1 cellular context compared by ENCODE assay signal in genomic region chr1:82161651-82162238, GRCh38.
A peak's percentile ranks its signal among the peaks of the same experiment; 100 is the strongest.
TF ChIP-seq lines count a peak whose summit lies in the region.

No MANE protein-coding gene starts in this region.

TF ChIP-seq in GM12878, 131 proteins besides CTCF, POLR2A, EP300 and RAD21 (continued from another document):
- TF ChIP-seq BHLHE40 (IDR thresholded peaks at IDR 0.05; ENCODE audit: borderline replicate concordance in 1 of 2, low read depth in 2 of 2, low read length in 1 of 2) (peak in 1 of 2 experiments; percentile 50; a peak in 1 of 4 replicates), MTA2 (IDR thresholded peaks at IDR 0.05; ENCODE audit: low read depth) (peak; percentile 91), NRF1 (conservative IDR thresholded peaks at IDR 0.05; ENCODE audit: low read depth, low read length) (no peak), RELB (IDR thresholded peaks at IDR 0.05; ENCODE audit: low read depth) (peak; percentile 61), BMI1 (IDR thresholded peaks at IDR 0.05; ENCODE audit: borderline replicate concordance) (peak; percentile 59), ZSCAN29 (IDR thresholded peaks at IDR 0.05) (0 out of 2 replicates have a peak, but pooled peaks have one; percentile 32), ZBTB33 (IDR thresholded peaks at IDR 0.05) (peak; percentile 57; the same call in 1 of the 2 replicates), IKZF2 (IDR thresholded peaks at IDR 0.05) (peak; percentile 72 to 76), BCL11A (IDR thresholded peaks at IDR 0.05; ENCODE audit: low read depth, low read length) (0 out of 2 replicates have a peak, but pooled peaks have one; percentile 27), ATF3 (IDR thresholded peaks at IDR 0.05; ENCODE audit: borderline replicate concordance, extremely low read depth, low read depth, low read length) (no peak), NR2F1 (conservative IDR thresholded peaks at IDR 0.05) (peak; percentile 53; the same call in 1 of the 2 replicates), ZNF687 (IDR thresholded peaks at IDR 0.05) (0 out of 2 replicates have a peak, but pooled peaks have one; percentile 41), EED (IDR thresholded peaks at IDR 0.05; ENCODE audit: low read depth) (no peak), MTA3 (IDR thresholded peaks at IDR 0.05; ENCODE audit: borderline replicate concordance, low read length) (no peak), MEF2B (IDR thresholded peaks at IDR 0.05; ENCODE audit: partially characterized antibody, poor library complexity, severe bottlenecking) (peak; percentile 19), POU2F2 (IDR thresholded peaks at IDR 0.05; ENCODE audit: borderline replicate concordance, low read depth, low read length) (no peak), ETV6 (conservative IDR thresholded peaks at IDR 0.05 in 1 of 2, IDR thresholded peaks at IDR 0.05 in 1 of 2; ENCODE audit: borderline replicate concordance in 1 of 2, low read depth in 1 of 2) (peak in 1 of 2 experiments; percentile 40; a peak in 1 of 4 replicates), HDAC6 (IDR thresholded peaks at IDR 0.05; ENCODE audit: unreplicated experiment) (no peak), PKNOX1 (IDR thresholded peaks at IDR 0.05) (peak; percentile 56), STAT1 (conservative IDR thresholded peaks at IDR 0.05) (no peak), ATF7 (IDR thresholded peaks at IDR 0.05; ENCODE audit: low read depth) (peak; percentile 59), SIX5 (IDR thresholded peaks at IDR 0.05; ENCODE audit: low read depth, low read length, severe bottlenecking) (no peak), SRF (IDR thresholded peaks at IDR 0.05; ENCODE audit: low read depth in 2 of 2, low read length in 2 of 2) (no peak), RB1 (IDR thresholded peaks at IDR 0.05; ENCODE audit: borderline replicate concordance) (no peak), CHD2 (IDR thresholded peaks at IDR 0.05; ENCODE audit: borderline replicate concordance, low read depth, low read length) (no peak), EZH2 (IDR thresholded peaks at IDR 0.05; ENCODE audit: borderline replicate concordance, control insufficient read depth, low read depth, low read length) (no peak), CBX5 (IDR thresholded peaks at IDR 0.05; ENCODE audit: low read depth) (no peak), BACH1 (IDR thresholded peaks at IDR 0.05; ENCODE audit: borderline replicate concordance) (peak; percentile 53; the same call in 1 of the 2 replicates), ZBTB40 (IDR thresholded peaks at IDR 0.05; ENCODE audit: borderline replicate concordance) (peak; percentile 50; the same call in 1 of the 2 replicates), PRDM15 (CRISPR knock-in tag; IDR thresholded peaks at IDR 0.05) (no peak), FOS (IDR thresholded peaks at IDR 0.05; ENCODE audit: borderline replicate concordance, extremely low read depth, insufficient read length) (no peak), MLLT1 (IDR thresholded peaks at IDR 0.05) (peak; percentile 76; the same call in 1 of the 2 replicates), SUZ12 (IDR thresholded peaks at IDR 0.05; ENCODE audit: unreplicated experiment) (no peak), CHD4 (IDR thresholded peaks at IDR 0.05) (no peak)
TF ChIP-seq in GM12878: peak in this region for 21.
